Comparison of ENCODE assay signal across 13 cellular contexts in genomic region chr2:66888246-66888645, GRCh38.
"Had no signal": no experiment of that assay in that cellular context is flagged by ENCODE, and none has a peak within 500 bp of the region (broad histone marks: within the 10 kb centered on the region; RNA-seq: fewer than 3 reads in every experiment).

No MANE protein-coding gene starts in this region.

- H3K4me1 Mint-ChIP-seq: activated CD4-positive, alpha-beta memory T cell treated with anti-CD3 and anti-CD28 coated beads, Interleukin-2, amount 10 ng/mL, durations not matched to agents 7 days and 5 days; immature natural killer cell; T-cell had no signal

- ATAC-seq: activated T-cell treated with anti-CD3 and anti-CD28 coated beads, Interleukin-2, amount 50 U/mL, for 72 hours; T-cell had no signal

- H3K27me3 ChIP-seq: ovary had no signal

- DNase-seq: activated CD4-positive, alpha-beta memory T cell treated with anti-CD3 and anti-CD28 coated beads, Interleukin-2, amount 10 ng/mL, durations not matched to agents 7 days and 5 days; activated CD8-positive, alpha-beta memory T cell treated with anti-CD3 and anti-CD28 coated beads, Interleukin-2, amount 50 U/mL, for 4 hours; activated gamma-delta T cell treated with Interleukin-2 at 50 U/mL for 16 hours; activated T-cell treated with anti-CD3 and anti-CD28 coated beads, Interleukin-2, amount 50 U/mL, for 72 hours; effector memory CD4-positive, alpha-beta T cell; immature natural killer cell; ovary; T-cell; tibial artery had no signal

- H3K4me1 ChIP-seq: tibial artery had no signal

- H3K36me3 Mint-ChIP-seq: immature natural killer cell, T-cell had no signal

- H3K27ac Mint-ChIP-seq: activated CD4-positive, alpha-beta memory T cell treated with anti-CD3 and anti-CD28 coated beads, Interleukin-2, amount 10 ng/mL, durations not matched to agents 7 days and 5 days; activated T-cell treated with anti-CD3 and anti-CD28 coated beads, Interleukin-2, amount 50 U/mL, for 72 hours; immature natural killer cell; T-cell had no signal

- H3K36me3 ChIP-seq: ovary, tibial artery had no signal

- H3K9me3 ChIP-seq: ovary, tibial artery had no signal

- H3K27ac ChIP-seq: coronary artery, ovary, SK-N-MC, skin epidermis, tibial artery, VCaP had no signal

- H3K27me3 Mint-ChIP-seq: activated CD4-positive, alpha-beta memory T cell treated with anti-CD3 and anti-CD28 coated beads, Interleukin-2, amount 10 ng/mL, durations not matched to agents 7 days and 5 days had no signal

- H3K4me3 Mint-ChIP-seq: activated CD4-positive, alpha-beta memory T cell treated with anti-CD3 and anti-CD28 coated beads, Interleukin-2, amount 10 ng/mL, durations not matched to agents 7 days and 5 days; activated T-cell treated with anti-CD3 and anti-CD28 coated beads, Interleukin-2, amount 50 U/mL, for 72 hours; immature natural killer cell; T-cell had no signal

- H3K4me3 ChIP-seq: coronary artery, ovary, SK-N-MC, skin epidermis, tibial artery had no signal
